ENCODE assay signal across 16 cellular contexts in the genomic region with DNA sequence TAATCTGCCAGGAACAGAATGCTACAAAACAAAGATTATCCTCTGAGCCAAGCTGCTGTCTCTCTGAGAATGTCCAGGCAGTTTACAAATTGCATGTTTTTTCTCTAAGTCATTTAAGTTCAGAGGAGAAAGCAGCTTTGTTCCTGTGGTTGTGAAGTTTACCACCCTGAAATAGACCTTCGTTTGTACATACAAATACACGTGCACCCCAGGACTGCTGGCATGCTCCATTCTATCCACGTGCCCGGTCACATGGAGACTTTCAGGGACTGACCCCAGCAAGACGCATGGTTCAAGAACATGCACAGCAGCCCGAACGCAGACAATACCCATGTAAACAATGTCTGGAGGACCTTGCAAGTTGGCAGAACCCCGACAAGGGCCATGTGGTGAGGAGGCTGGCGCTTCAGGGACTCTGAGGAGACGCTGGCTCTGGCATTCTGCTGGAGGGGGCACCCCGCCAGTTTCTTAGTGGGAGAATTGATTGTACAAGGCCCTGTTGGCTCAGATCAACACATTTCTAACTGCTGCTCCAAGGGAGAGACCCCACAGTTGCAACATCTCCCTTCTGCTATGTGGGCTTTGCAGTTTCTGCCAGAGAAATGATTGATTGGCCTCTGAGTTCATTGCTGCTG. TPM values are rescaled to one million over a fixed set of nuclear protein-coding genes. Genes with fewer than 3 reads are reported as not detected.
DNase-seq lines count a peak whose midpoint lies in the region; ATAC-seq and TF ChIP-seq lines count a peak whose summit lies in the region.
"Had no signal": no experiment of that assay in that cellular context is flagged by ENCODE, and none has a peak within 500 bp of the region (broad histone marks: within the 10 kb centered on the region; RNA-seq: fewer than 3 reads in every experiment).

No MANE protein-coding gene starts in this region.

- H3K27ac ChIP-seq in ovary (no peak overlapping the region), upper lobe of right lung (no peak overlapping the region)

- no peak for TF ChIP-seq POLR2A in ovary (IDR thresholded peaks at IDR 0.05)

- H3K9ac ChIP-seq in adipocyte (ENCODE audit: low read length) = peak overlapping the region; percentile 2

- 12 to 17% (median 14%) methylated on average over 11 of the region's 11 CpGs for WGBS in ovary, 3 donors

- no peak for TF ChIP-seq EP300 in ovary (IDR thresholded peaks at IDR 0.05)

- H3K27me3 ChIP-seq in adipocyte (replicated peaks; ENCODE audit: control insufficient read depth, insufficient read depth, low read length) (peaks cover 31% of the 10 kb centered on the region), ovary (no peaks in the 10 kb centered on the region), upper lobe of right lung (no peaks in the 10 kb centered on the region)

- no peaks in the 10 kb centered on the region for H3K9me3 ChIP-seq in adipocyte (ENCODE audit: control insufficient read depth, low read length)
- H3K9me3 ChIP-seq in ovary = no peaks in the 10 kb centered on the region
- no peaks in the 10 kb centered on the region for H3K9me3 ChIP-seq in upper lobe of right lung

- H3K4me1 ChIP-seq in adipocyte (ENCODE audit: control insufficient read depth, insufficient read depth, low read length) (peaks cover 24% of the 10 kb centered on the region), ovary (ENCODE audit: insufficient read depth) (peaks cover 34% of the 10 kb centered on the region), upper lobe of right lung (peaks cover 20% of the 10 kb centered on the region)

- DNase-seq in Ammon's horn (ENCODE audit: low spot score) = peak; percentile 55
- peak; percentile 67 for DNase-seq in adipocyte (ENCODE audit: low read depth)
- peak; percentile 96 for DNase-seq in fibroblast of the aortic adventitia (ENCODE audit: low read depth)
- peak; percentile 63 to 84 (median 69) for DNase-seq in ovary
- no peak for DNase-seq in activated T-cell treated with anti-CD3 and anti-CD28 coated beads, Interleukin-2, amount 50 U/mL, for 1 hour
- no peak for DNase-seq in upper lobe of right lung
- DNase-seq: hippocampal formation; KG1; NCI-H2171 treated with DMSO at 0.1 percent for 48 hours; nephron progenitor cell; stimulated activated CD4-positive, alpha-beta T cell treated with anti-CD3 and anti-CD28 coated beads, Interleukin-2, amount 100 ng/mL, for 48 hours; stimulated activated naive CD8-positive, alpha-beta T cell treated with anti-CD3 and anti-CD28 coated beads, Interleukin-15, amount 100 ng/mL, for 72 hours had no signal

- no peak for TF ChIP-seq CTCF in fibroblast of the aortic adventitia (IDR thresholded peaks at IDR 0.05; ENCODE audit: insufficient read depth, low read length)
- no peak for TF ChIP-seq CTCF in ovary (IDR thresholded peaks at IDR 0.05)
- no peak for TF ChIP-seq CTCF in upper lobe of right lung (IDR thresholded peaks at IDR 0.05)

- no peak for ATAC-seq in GM18520 (IDR thresholded peaks at IDR 0.05; ENCODE audit: unreplicated experiment)
- no peak for ATAC-seq in GM21423 (IDR thresholded peaks at IDR 0.05; ENCODE audit: unreplicated experiment)
- ATAC-seq in upper lobe of right lung = no peak
- ATAC-seq: stimulated activated naive CD8-positive, alpha-beta T cell treated with anti-CD3 and anti-CD28 coated beads, Interleukin-15, amount 100 ng/mL, for 72 hours had no signal

- H3K36me3 ChIP-seq in adipocyte (ENCODE audit: control insufficient read depth, insufficient read depth, low read length, severe bottlenecking) (no peaks in the 10 kb centered on the region), ovary (no peaks in the 10 kb centered on the region), upper lobe of right lung (no peaks in the 10 kb centered on the region)

- H3K4me3 ChIP-seq in adipocyte (ENCODE audit: low read length) (peak overlapping the region; percentile 36), fibroblast of the aortic adventitia (ENCODE audit: low read depth, low read length) (no peak overlapping the region), ovary (no peak overlapping the region), upper lobe of right lung (no peak overlapping the region)

- intact Hi-C loops in ovary (cut with DNase I) = loop anchor here in 3 of 4 donors (5.0 to 10.0 kb wide), 5 partner anchors 48 to 418 kb away; a partner anchor contains a TSS
- intact Hi-C loops in upper lobe of right lung (cut with DNase I) = loop anchor here (5.0 kb wide), 1 partner anchor 86 kb away; no protein-coding TSS in a partner anchor

RNA-seq across cellular contexts. Expression of a gene that starts 33.3 kb away (rescaled TPM):
- total RNA-seq in fibroblast of the aortic adventitia (ENCODE audit: low replicate concordance) = not detected in 2 replicates
- total RNA-seq in ovary = 1 to 10 TPM in 3 of 7 donors, under 1 TPM in 2, not detected in 2; 0.40 to 6.5 (median 1.3) TPM
- polyA plus RNA-seq in ovary = under 1 TPM in 1 of 2 donors, not detected in 1; 0.28 TPM
- total RNA-seq in upper lobe of right lung = 0.67 TPM
- total RNA-seq: activated T-helper 1 cell treated with anti-CD3 and anti-CD28 coated beads, Interleukin-12 subunit alpha, Interleukin-12 subunit beta, Interleukin-2, Interleukin-4 antibody, amounts not matched to agents 30 ng/mL and 10 ng/mL and 1 ng/mL, durations not matched to agents 14 hours and 24 hours and 36 hours had no signal
- polyA plus RNA-seq: BJ had no signal

Comparison
In these comparisons a context has a peak if more than half of its experiments do, and no peak if none do; other contexts are left out.
1. DNase-seq: peak in Ammon's horn (single experiment), adipocyte (single experiment), fibroblast of the aortic adventitia (single experiment) and ovary (5 of 5); none in activated T-cell treated with anti-CD3 and anti-CD28 coated beads, Interleukin-2, amount 50 U/mL, for 1 hour (single experiment) and upper lobe of right lung (single experiment).